Comparison of ENCODE assay signal across 11 cellular contexts in the genomic region with DNA sequence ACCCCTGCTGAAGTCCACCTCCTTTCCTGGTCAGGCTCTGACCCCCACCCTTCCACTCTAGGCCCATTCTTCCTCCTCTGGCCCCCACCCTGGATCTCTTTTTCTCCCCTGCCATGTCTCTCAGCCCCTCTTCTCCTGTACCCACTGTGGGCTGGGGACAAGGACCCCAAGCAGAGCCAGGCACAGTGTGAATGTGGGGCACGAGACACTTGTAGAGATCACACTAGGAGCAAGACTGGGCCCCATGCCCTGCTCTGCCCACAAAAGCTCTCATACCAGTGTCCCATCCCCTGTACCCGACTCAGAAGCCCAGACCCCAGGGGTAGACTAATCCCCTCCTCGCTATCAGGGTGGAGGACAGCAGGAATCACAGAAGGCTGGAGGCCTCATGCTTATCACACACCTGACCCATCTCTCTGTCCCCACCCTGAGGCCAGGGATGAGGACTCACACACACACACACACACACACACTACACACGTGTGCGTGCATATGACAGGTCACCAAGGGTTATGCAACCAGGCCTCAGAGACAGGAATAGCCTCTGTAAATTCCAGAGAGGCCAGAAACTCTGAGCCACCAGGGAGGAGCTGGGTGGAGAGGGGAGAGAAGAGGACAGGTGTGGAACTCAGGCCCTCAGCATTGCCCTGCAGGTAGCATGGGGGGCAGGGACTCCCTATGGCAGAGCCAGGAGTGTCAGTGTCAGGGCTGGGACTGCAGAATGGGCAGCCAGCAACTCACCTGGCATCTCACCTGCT. TPM values are rescaled to one million over a fixed set of nuclear protein-coding genes. Genes with fewer than 3 reads are reported as not detected.
DNase-seq lines count a peak whose midpoint lies in the region; ATAC-seq and TF ChIP-seq lines count a peak whose summit lies in the region.
"Had no signal": no experiment of that assay in that cellular context is flagged by ENCODE, and none has a peak within 500 bp of the region (broad histone marks: within the 10 kb centered on the region; RNA-seq: fewer than 3 reads in every experiment).

No MANE protein-coding gene starts in this region.

- peaks cover 54% of the 10 kb centered on the region for H3K4me1 Mint-ChIP-seq in stimulated activated naive CD8-positive, alpha-beta T cell treated with anti-CD3 and anti-CD28 coated beads, Interleukin-15, Interleukin-2, amounts not matched to agents 100 ng/mL and 50 ng/mL, for 24 hours (ENCODE audit: low read depth)

- H3K27me3 Mint-ChIP-seq in stimulated activated naive CD8-positive, alpha-beta T cell treated with anti-CD3 and anti-CD28 coated beads, Interleukin-15, Interleukin-2, amounts not matched to agents 100 ng/mL and 50 ng/mL, for 24 hours = no peaks in the 10 kb centered on the region

- DNase-seq in stimulated activated naive CD8-positive, alpha-beta T cell treated with anti-CD3 and anti-CD28 coated beads, Interleukin-15, Interleukin-2, amounts not matched to agents 100 U/mL and 50 U/mL, for 24 hours = no peak
- DNase-seq in vagina (ENCODE audit: extremely low spot score in 2 of 2) = no peak
- no peak for DNase-seq in stimulated activated CD4-positive, alpha-beta T cell treated with anti-CD3 and anti-CD28 coated beads, Interleukin-15, amount 100 ng/mL, for 24 hours

- peak overlapping the region; percentile 97 for H3K27ac Mint-ChIP-seq in stimulated activated naive CD8-positive, alpha-beta T cell treated with anti-CD3 and anti-CD28 coated beads, Interleukin-15, Interleukin-2, amounts not matched to agents 100 ng/mL and 50 ng/mL, for 24 hours

- H3K36me3 ChIP-seq in mucosa of rectum (ENCODE audit: control insufficient read depth in 2 of 2, insufficient read depth in 2 of 2, low read length in 2 of 2) (peaks cover 0 to 4% of the 10 kb centered on the region in 2 donors), vagina (no peaks in the 10 kb centered on the region)
- H3K36me3 ChIP-seq: thoracic aorta had no signal

- peak overlapping the region; percentile 52 to 61 for H3K9ac ChIP-seq in mucosa of rectum (ENCODE audit: low read depth in 1 of 2, low read length in 2 of 2)

- peaks cover 81 to 86% of the 10 kb centered on the region in 2 donors for H3K4me1 ChIP-seq in mucosa of rectum (ENCODE audit: control insufficient read depth in 2 of 2, insufficient read depth in 2 of 2, low read length in 2 of 2)
- peaks cover 57% of the 10 kb centered on the region for H3K4me1 ChIP-seq in vagina
- H3K4me1 ChIP-seq: body of pancreas had no signal

- H3K9me3 Mint-ChIP-seq in stimulated activated naive CD8-positive, alpha-beta T cell treated with anti-CD3 and anti-CD28 coated beads, Interleukin-15, Interleukin-2, amounts not matched to agents 100 ng/mL and 50 ng/mL, for 24 hours = no peaks in the 10 kb centered on the region

- ATAC-seq in stimulated activated naive CD8-positive, alpha-beta T cell treated with anti-CD3 and anti-CD28 coated beads, Interleukin-15, Interleukin-2, amounts not matched to agents 100 U/mL and 50 U/mL, for 24 hours = no peak
- no peak for ATAC-seq in GM18868 (IDR thresholded peaks at IDR 0.05; ENCODE audit: unreplicated experiment)
- no peak for ATAC-seq in HG02884 (IDR thresholded peaks at IDR 0.05; ENCODE audit: unreplicated experiment)
- ATAC-seq: activated CD4-positive, CD25-positive, alpha-beta regulatory T cell treated with anti-CD3 and anti-CD28 coated beads, Interleukin-2, amount 50 U/mL, for 24 hours; body of pancreas had no signal

- no peaks in the 10 kb centered on the region for H3K27me3 ChIP-seq in mucosa of rectum (ENCODE audit: control insufficient read depth in 2 of 2, insufficient read depth in 2 of 2, low read length in 2 of 2)
- H3K27me3 ChIP-seq in vagina = no peaks in the 10 kb centered on the region
- H3K27me3 ChIP-seq: body of pancreas had no signal

- no peak for TF ChIP-seq POLR2A in vagina (IDR thresholded peaks at IDR 0.05)

- no peak for TF ChIP-seq CTCF in vagina (IDR thresholded peaks at IDR 0.05)

- H3K36me3 Mint-ChIP-seq in stimulated activated naive CD8-positive, alpha-beta T cell treated with anti-CD3 and anti-CD28 coated beads, Interleukin-15, Interleukin-2, amounts not matched to agents 100 ng/mL and 50 ng/mL, for 24 hours (ENCODE audit: low read depth) = peaks cover 6% of the 10 kb centered on the region

- peak overlapping the region; percentile 99 for H3K4me3 Mint-ChIP-seq in stimulated activated naive CD8-positive, alpha-beta T cell treated with anti-CD3 and anti-CD28 coated beads, Interleukin-15, Interleukin-2, amounts not matched to agents 100 ng/mL and 50 ng/mL, for 24 hours

- H3K4me3 ChIP-seq in mucosa of rectum (ENCODE audit: low read length in 2 of 2) (peak overlapping the region; percentile 14 to 37), vagina (no peak overlapping the region)
- H3K4me3 ChIP-seq: body of pancreas had no signal

- H3K27ac ChIP-seq in angular gyrus (ENCODE audit: low read depth, low read length) (peak overlapping the region; percentile 59), mucosa of rectum (ENCODE audit: low read depth in 2 of 2, low read length in 2 of 2) (peak overlapping the region; percentile 89 to 94), vagina (peak overlapping the region; percentile 72)
- H3K27ac ChIP-seq: thoracic aorta had no signal

- H3K9me3 ChIP-seq in mucosa of rectum (ENCODE audit: control insufficient read depth in 2 of 2, low read length in 2 of 2) (no peaks in the 10 kb centered on the region), vagina (no peaks in the 10 kb centered on the region)
- H3K9me3 ChIP-seq: body of pancreas, thoracic aorta had no signal

- intact Hi-C loops in vagina (cut with DNase I) = no loop called here

RNA-seq across cellular contexts. Expression of a gene that starts 21.1 kb away (rescaled TPM):
- total RNA-seq in vagina = 80.0 TPM

Comparison
In these comparisons a context has a peak if more than half of its experiments do, and no peak if none do; other contexts are left out.
1. H3K4me3 ChIP-seq: peak in mucosa of rectum (2 of 2); none in vagina (0 of 2).
2. Peak in every context shown above with its lines, with median percentiles within 50 percentile points of each other: H3K27ac ChIP-seq.